ENCODE assay signal across 18 cellular contexts in genomic region chr6:42152024-42152423, GRCh38. TPM values are rescaled to one million over a fixed set of nuclear protein-coding genes. Genes with fewer than 3 reads are reported as not detected.
DNase-seq lines count a peak whose midpoint lies in the region; ATAC-seq and TF ChIP-seq lines count a peak whose summit lies in the region.
"Had no signal": no experiment of that assay in that cellular context is flagged by ENCODE, and none has a peak within 500 bp of the region (broad histone marks: within the 10 kb centered on the region; RNA-seq: fewer than 3 reads in every experiment).

No MANE protein-coding gene starts in this region.

- H3K9me2 ChIP-seq in GM23338 (ENCODE audit: insufficient read depth), result no peaks in the 10 kb centered on the region

- ATAC-seq in GM23338 (no peak), WTC11 (no peak), natural killer cell (no peak)

- intact Hi-C loops in natural killer cell (cut with micrococcal nuclease), result no loop called here

- H3K36me3 Mint-ChIP-seq in GM23338 (ENCODE audit: low read depth) (no peaks in the 10 kb centered on the region), WTC11 (peaks cover 3% of the 10 kb centered on the region), glutamatergic neuron (ENCODE audit: unreplicated experiment) (no peaks in the 10 kb centered on the region), natural killer cell (no peaks in the 10 kb centered on the region)
- H3K36me3 Mint-ChIP-seq: CD4-positive, alpha-beta memory T cell had no signal

- CTCF ChIA-PET in WTC11 (lab: Charles Lee), result interaction anchor here (0.7 to 2.8 kb wide), 3 partner anchors 15 to 56 kb away, joined by 3 to 13 read pairs (median 4); no protein-coding TSS in a partner anchor

- H3K27me3 Mint-ChIP-seq in GM23338 (ENCODE audit: insufficient read depth, low read depth, poor library complexity) (peaks cover 16% of the 10 kb centered on the region), WTC11 (ENCODE audit: low read depth) (peaks cover 19% of the 10 kb centered on the region), glutamatergic neuron (ENCODE audit: unreplicated experiment) (peaks cover 8% of the 10 kb centered on the region), natural killer cell (ENCODE audit: low read depth in 2 of 2) (peaks cover 0 to 5% of the 10 kb centered on the region in 2 donors)

- H3K79me2 ChIP-seq in GM23338 (replicated peaks; ENCODE audit: insufficient read depth), result no peaks in the 10 kb centered on the region

- H3K9me3 Mint-ChIP-seq in GM23338, result no peaks in the 10 kb centered on the region
- H3K9me3 Mint-ChIP-seq in WTC11, result no peaks in the 10 kb centered on the region
- H3K9me3 Mint-ChIP-seq in glutamatergic neuron (ENCODE audit: unreplicated experiment), result peaks cover 8% of the 10 kb centered on the region
- H3K9me3 Mint-ChIP-seq in natural killer cell, result no peaks in the 10 kb centered on the region

- no peaks in the 10 kb centered on the region for H3K36me3 ChIP-seq in GM23338 (ENCODE audit: insufficient read depth)

- no peaks in the 10 kb centered on the region; the same call in 1 of the 2 replicates for H3F3A ChIP-seq in GM23338 (replicated peaks; ENCODE audit: low read depth)

- no peak overlapping the region for H3K27ac ChIP-seq in GM23338 (ENCODE audit: low read depth)

- H3K4me2 ChIP-seq in GM23338, result no peak overlapping the region

- H3K27me3 ChIP-seq in GM23338 (ENCODE audit: insufficient read depth), result no peaks in the 10 kb centered on the region

- no peak for TF ChIP-seq CTCF in GM23338 (conservative IDR thresholded peaks at IDR 0.05; ENCODE audit: low read depth in 2 of 2)
- no peak for TF ChIP-seq CTCF in WTC11 (IDR thresholded peaks at IDR 0.05)
- no peak for TF ChIP-seq CTCF in glutamatergic neuron (IDR thresholded peaks at IDR 0.05; ENCODE audit: partially characterized antibody, unreplicated experiment)
- TF ChIP-seq CTCF in natural killer cell (IDR thresholded peaks at IDR 0.05), result no peak

- H3K4me3 ChIP-seq in GM23338, result no peak overlapping the region

- H3K4me1 ChIP-seq in GM23338 (ENCODE audit: insufficient read depth), result peaks cover 15% of the 10 kb centered on the region

- POLR2A ChIA-PET in WTC11 (lab: Charles Lee), result interaction anchor here (0.7 kb wide), 1 partner anchor 777 kb away, joined by 4 read pairs; no protein-coding TSS in a partner anchor

- no peak overlapping the region for H2AFZ ChIP-seq in GM23338

- H3K4me3 Mint-ChIP-seq in GM23338 (no peak overlapping the region), WTC11 (no peak overlapping the region), glutamatergic neuron (ENCODE audit: unreplicated experiment) (no peak overlapping the region), natural killer cell (no peak overlapping the region)
- H3K4me3 Mint-ChIP-seq: CD4-positive, alpha-beta memory T cell had no signal

- no peak overlapping the region for H3K27ac Mint-ChIP-seq in GM23338
- peak overlapping the region; percentile 10; the same call in 1 of the 2 replicates for H3K27ac Mint-ChIP-seq in WTC11
- H3K27ac Mint-ChIP-seq in glutamatergic neuron (ENCODE audit: unreplicated experiment), result peak overlapping the region; percentile 10
- H3K27ac Mint-ChIP-seq in natural killer cell, result no peak overlapping the region

- H3K4me1 Mint-ChIP-seq in GM23338 (peaks cover 22% of the 10 kb centered on the region), WTC11 (peaks cover 25% of the 10 kb centered on the region), glutamatergic neuron (ENCODE audit: low read depth, unreplicated experiment) (peaks cover 17% of the 10 kb centered on the region), natural killer cell (no peaks in the 10 kb centered on the region)
- H3K4me1 Mint-ChIP-seq: CD4-positive, alpha-beta memory T cell had no signal

- DNase-seq in GM23338 (ENCODE audit: low spot score), result peak; percentile 36
- peak; percentile 17 for DNase-seq in RPMI7951 (ENCODE audit: low read depth)
- DNase-seq in WTC11 (ENCODE audit: low spot score), result no peak
- no peak for DNase-seq in glutamatergic neuron
- no peak for DNase-seq in NCI-H2196 (lab: John Stamatoyannopoulos, UW; ENCODE audit: unreplicated experiment)
- no peak for DNase-seq in ecto neural progenitor cell (ENCODE audit: low spot score)
- DNase-seq in natural killer cell, result no peak
- DNase-seq: C1 segment of cervical spinal cord; Calu3; CD4-positive, alpha-beta memory T cell; COR-L47; DMS53; GF-D8; H7; HCEC 1CT had no signal

- H4K20me1 ChIP-seq in GM23338 (replicated peaks; ENCODE audit: insufficient read depth), result no peaks in the 10 kb centered on the region

TF ChIP-seq in GM23338, 12 proteins besides CTCF, POLR2A, EP300 and RAD21 (continues in another document):
- TF ChIP-seq POLR2AphosphoS5 (IDR thresholded peaks at IDR 0.05; ENCODE audit: low read depth) (no peak), ZNF114 (CRISPR knock-in tag; IDR thresholded peaks at IDR 0.05) (no peak), EZH2 (IDR thresholded peaks at IDR 0.05; ENCODE audit: low read depth, unreplicated experiment) (no peak), CREB1 (CRISPR knock-in tag; IDR thresholded peaks at IDR 0.05; ENCODE audit: low read depth) (no peak), EZH2phosphoT487 (IDR thresholded peaks at IDR 0.05; ENCODE audit: unreplicated experiment) (no peak), ETS1 (IDR thresholded peaks at IDR 0.05) (no peak)

TF ChIP-seq in WTC11, 78 proteins besides CTCF, POLR2A, EP300 and RAD21 (continues in another document):
- no peak for TF ChIP-seq ZNF532 (CRISPR knock-in tag; IDR thresholded peaks at IDR 0.05; ENCODE audit: borderline replicate concordance)
- no peak for TF ChIP-seq KAT7 (CRISPR knock-in tag; IDR thresholded peaks at IDR 0.05; ENCODE audit: borderline replicate concordance)

RNA-seq across cellular contexts. Expression of gene C6orf132, which starts 9.6 kb away (rescaled TPM):
- total RNA-seq in GM23338 (2014; rRNA removed; shearing (Covaris generic)), result 40.9 and 48.3 TPM in 2 replicates
- polyA plus RNA-seq in GM23338 (2016; fragmentation: Nextera tagmentation; extraction: Ambion mirVana), result 22.2 and 24.3 TPM in 2 replicates
- not detected in 2 replicates for total RNA-seq in RPMI7951 (2014; rRNA removed; shearing (Covaris generic))
- total RNA-seq in WTC11 (2021), result 38.1 to 52.6 TPM (median 38.2 TPM) in 3 replicates
- total RNA-seq in glutamatergic neuron (ENCODE audit: unreplicated experiment), result 0.25 TPM
- under 1 TPM; 0.05 to 0.15 (median 0.14) TPM for total RNA-seq in natural killer cell
- total RNA-seq: A172; CD4-positive, alpha-beta memory T cell; G401 had no signal
- polyA plus RNA-seq: CD4-positive, alpha-beta memory T cell had no signal

RNA-seq across cellular contexts. Expression of gene GUCA1A, which starts 21.1 kb away (rescaled TPM):
- total RNA-seq in GM23338 (2014; rRNA removed; shearing (Covaris generic)), result 4.0 and 5.2 TPM in 2 replicates
- polyA plus RNA-seq in GM23338 (2016; fragmentation: Nextera tagmentation; extraction: Ambion mirVana), result 9.1 and 10.6 TPM in 2 replicates
- total RNA-seq in RPMI7951 (2014; rRNA removed; shearing (Covaris generic)), result not detected in 2 replicates
- 10.9 to 12.9 TPM (median 12.5 TPM) in 3 replicates for total RNA-seq in WTC11 (2021)
- 2.2 TPM for total RNA-seq in glutamatergic neuron (ENCODE audit: unreplicated experiment)
- not detected for total RNA-seq in natural killer cell
- total RNA-seq: A172; A673; Calu3; CD4-positive, alpha-beta memory T cell; G401 had no signal
- polyA plus RNA-seq: CD4-positive, alpha-beta memory T cell had no signal

RNA-seq across cellular contexts. Expression of gene GUCA1B, which starts 42.7 kb away (rescaled TPM):
- total RNA-seq in GM23338 (2014; rRNA removed; shearing (Covaris generic)), result 0.56 TPM in 1 of 2 replicates, not detected in the other
- not detected in 2 replicates for polyA plus RNA-seq in GM23338 (2016; fragmentation: Nextera tagmentation; extraction: Ambion mirVana)
- total RNA-seq in RPMI7951 (2014; rRNA removed; shearing (Covaris generic)), result 0.39 TPM in 1 of 2 replicates, not detected in the other
- total RNA-seq in WTC11 (2021), result 2.0 to 3.7 TPM (median 2.7 TPM) in 3 replicates
- 3.1 TPM for total RNA-seq in glutamatergic neuron (ENCODE audit: unreplicated experiment)
- total RNA-seq in natural killer cell, result 1 to 10 TPM; 1.8 to 2.4 (median 2.0) TPM
- total RNA-seq: A172, G401 had no signal

Comparison
In these comparisons a context has a peak if more than half of its experiments do, and no peak if none do; other contexts are left out.
1. DNase-seq: peak in GM23338 (single experiment) and RPMI7951 (single experiment); none in WTC11 (single experiment), glutamatergic neuron (single experiment), NCI-H2196 (single experiment), ecto neural progenitor cell (single experiment) and natural killer cell (single experiment).
2. H3K27ac Mint-ChIP-seq: peak in WTC11 (single experiment) and glutamatergic neuron (single experiment); none in GM23338 (single experiment) and natural killer cell (0 of 2).
3. RNA of gene C6orf132, which starts 9.6 kb away (total RNA-seq): 38.1 to 52.6 TPM in WTC11 and 40.9 to 48.3 TPM in GM23338; 0.25 TPM in glutamatergic neuron (single experiment), 0.05 to 0.15 TPM in natural killer cell and not detected in RPMI7951; every median in the first group is over 10 times any median in the second.